In the genomic region with DNA sequence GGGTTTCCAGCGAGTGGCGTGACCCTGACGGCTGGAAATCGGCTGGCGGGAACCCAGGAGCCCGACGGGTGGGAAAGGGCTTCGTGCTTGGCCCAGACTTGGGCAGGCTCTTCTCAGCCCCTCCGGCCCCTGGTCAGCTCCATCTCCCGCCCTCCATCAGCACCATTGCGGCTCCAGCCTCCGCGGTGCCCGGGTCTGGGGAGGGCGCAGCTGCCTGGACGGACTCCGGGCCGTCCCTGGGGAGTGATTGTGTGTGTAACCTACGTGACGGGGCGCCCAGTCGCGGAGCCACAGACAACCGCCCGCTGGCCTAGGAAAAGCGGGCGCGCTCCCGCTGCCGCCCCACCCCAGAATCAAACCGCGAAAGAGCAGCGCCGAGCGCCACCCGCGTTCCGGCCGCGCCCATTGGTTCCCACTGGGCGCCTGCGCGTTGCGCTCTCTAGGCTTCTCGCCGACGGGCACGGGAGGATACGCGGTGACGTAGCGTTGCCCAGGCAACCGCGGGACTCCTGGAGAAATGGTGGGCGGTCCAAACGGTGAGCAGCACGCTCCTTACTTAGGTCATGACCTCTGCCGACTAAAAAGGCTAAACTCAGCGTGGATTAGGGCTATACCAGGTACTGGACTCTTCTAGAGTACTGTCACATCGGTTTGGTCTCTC, we compare ENCODE assay signal across 1 cellular context.
TF ChIP-seq lines count a peak whose summit lies in the region.

A gene (minus strand): TSS at position 355 of the 661 bp plus-strand sequence. CDS start 394 bp downstream, outside the sequence.

TF ChIP-seq in HEK293, 187 proteins besides CTCF, POLR2A, EP300 and RAD21 (continued from another document and continues in another):
- TF ChIP-seq GLIS1 (tag by site-specific recombination; IDR thresholded peaks at IDR 0.05) (no peak), ZNF830 (tag by site-specific recombination; IDR thresholded peaks at IDR 0.05; ENCODE audit: low read depth) (no peak), ZNF791 (tag by site-specific recombination; IDR thresholded peaks at IDR 0.05) (no peak), ZNF529 (tag by site-specific recombination; IDR thresholded peaks at IDR 0.05; ENCODE audit: insufficient replicate concordance) (no peak), HOXC10 (CRISPR knock-in tag; IDR thresholded peaks at IDR 0.05) (no peak), ZNF202 (tag by site-specific recombination; IDR thresholded peaks at IDR 0.05; ENCODE audit: borderline replicate concordance) (no peak), HOXD13 (CRISPR knock-in tag; IDR thresholded peaks at IDR 0.05; ENCODE audit: borderline replicate concordance) (no peak), ZNF391 (tag by site-specific recombination; IDR thresholded peaks at IDR 0.05; ENCODE audit: borderline replicate concordance, low read depth) (0 out of 2 replicates have a peak, but pooled peaks have one; percentile 49), ZSCAN30 (tag by site-specific recombination; IDR thresholded peaks at IDR 0.05) (peak; percentile 73), ZFP69B (tag by site-specific recombination; IDR thresholded peaks at IDR 0.05) (no peak), ZNF624 (tag by site-specific recombination; IDR thresholded peaks at IDR 0.05) (no peak), SCRT2 (tag by site-specific recombination; IDR thresholded peaks at IDR 0.05) (no peak), ZNF623 (tag by site-specific recombination; IDR thresholded peaks at IDR 0.05) (no peak), ZNF221 (tag by site-specific recombination; IDR thresholded peaks at IDR 0.05; ENCODE audit: borderline replicate concordance) (no peak), ZNF544 (tag by site-specific recombination; IDR thresholded peaks at IDR 0.05) (no peak), ZNF777 (tag by site-specific recombination; IDR thresholded peaks at IDR 0.05; ENCODE audit: borderline replicate concordance) (no peak), ZNF548 (tag by site-specific recombination; IDR thresholded peaks at IDR 0.05) (no peak), ZSCAN23 (tag by site-specific recombination; IDR thresholded peaks at IDR 0.05) (no peak), ZNF214 (tag by site-specific recombination; IDR thresholded peaks at IDR 0.05; ENCODE audit: borderline replicate concordance) (no peak), ZNF146 (tag by site-specific recombination; IDR thresholded peaks at IDR 0.05) (no peak; the same call in 1 of the 2 replicates)
- TF ChIP-seq, protein P1, sequence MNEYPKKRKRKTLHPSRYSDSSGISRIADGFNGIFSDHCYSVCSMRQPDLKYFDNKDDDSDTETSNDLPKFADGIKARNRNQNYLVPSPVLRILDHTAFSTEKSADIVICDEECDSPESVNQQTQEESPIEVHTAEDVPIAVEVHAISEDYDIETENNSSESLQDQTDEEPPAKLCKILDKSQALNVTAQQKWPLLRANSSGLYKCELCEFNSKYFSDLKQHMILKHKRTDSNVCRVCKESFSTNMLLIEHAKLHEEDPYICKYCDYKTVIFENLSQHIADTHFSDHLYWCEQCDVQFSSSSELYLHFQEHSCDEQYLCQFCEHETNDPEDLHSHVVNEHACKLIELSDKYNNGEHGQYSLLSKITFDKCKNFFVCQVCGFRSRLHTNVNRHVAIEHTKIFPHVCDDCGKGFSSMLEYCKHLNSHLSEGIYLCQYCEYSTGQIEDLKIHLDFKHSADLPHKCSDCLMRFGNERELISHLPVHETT (tag by site-specific recombination; IDR thresholded peaks at IDR 0.05), result no peak
- TF ChIP-seq, protein P2, sequence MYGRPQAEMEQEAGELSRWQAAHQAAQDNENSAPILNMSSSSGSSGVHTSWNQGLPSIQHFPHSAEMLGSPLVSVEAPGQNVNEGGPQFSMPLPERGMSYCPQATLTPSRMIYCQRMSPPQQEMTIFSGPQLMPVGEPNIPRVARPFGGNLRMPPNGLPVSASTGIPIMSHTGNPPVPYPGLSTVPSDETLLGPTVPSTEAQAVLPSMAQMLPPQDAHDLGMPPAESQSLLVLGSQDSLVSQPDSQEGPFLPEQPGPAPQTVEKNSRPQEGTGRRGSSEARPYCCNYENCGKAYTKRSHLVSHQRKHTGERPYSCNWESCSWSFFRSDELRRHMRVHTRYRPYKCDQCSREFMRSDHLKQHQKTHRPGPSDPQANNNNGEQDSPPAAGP (tag by site-specific recombination; IDR thresholded peaks at IDR 0.05), result no peak
- TF ChIP-seq, protein P3, sequence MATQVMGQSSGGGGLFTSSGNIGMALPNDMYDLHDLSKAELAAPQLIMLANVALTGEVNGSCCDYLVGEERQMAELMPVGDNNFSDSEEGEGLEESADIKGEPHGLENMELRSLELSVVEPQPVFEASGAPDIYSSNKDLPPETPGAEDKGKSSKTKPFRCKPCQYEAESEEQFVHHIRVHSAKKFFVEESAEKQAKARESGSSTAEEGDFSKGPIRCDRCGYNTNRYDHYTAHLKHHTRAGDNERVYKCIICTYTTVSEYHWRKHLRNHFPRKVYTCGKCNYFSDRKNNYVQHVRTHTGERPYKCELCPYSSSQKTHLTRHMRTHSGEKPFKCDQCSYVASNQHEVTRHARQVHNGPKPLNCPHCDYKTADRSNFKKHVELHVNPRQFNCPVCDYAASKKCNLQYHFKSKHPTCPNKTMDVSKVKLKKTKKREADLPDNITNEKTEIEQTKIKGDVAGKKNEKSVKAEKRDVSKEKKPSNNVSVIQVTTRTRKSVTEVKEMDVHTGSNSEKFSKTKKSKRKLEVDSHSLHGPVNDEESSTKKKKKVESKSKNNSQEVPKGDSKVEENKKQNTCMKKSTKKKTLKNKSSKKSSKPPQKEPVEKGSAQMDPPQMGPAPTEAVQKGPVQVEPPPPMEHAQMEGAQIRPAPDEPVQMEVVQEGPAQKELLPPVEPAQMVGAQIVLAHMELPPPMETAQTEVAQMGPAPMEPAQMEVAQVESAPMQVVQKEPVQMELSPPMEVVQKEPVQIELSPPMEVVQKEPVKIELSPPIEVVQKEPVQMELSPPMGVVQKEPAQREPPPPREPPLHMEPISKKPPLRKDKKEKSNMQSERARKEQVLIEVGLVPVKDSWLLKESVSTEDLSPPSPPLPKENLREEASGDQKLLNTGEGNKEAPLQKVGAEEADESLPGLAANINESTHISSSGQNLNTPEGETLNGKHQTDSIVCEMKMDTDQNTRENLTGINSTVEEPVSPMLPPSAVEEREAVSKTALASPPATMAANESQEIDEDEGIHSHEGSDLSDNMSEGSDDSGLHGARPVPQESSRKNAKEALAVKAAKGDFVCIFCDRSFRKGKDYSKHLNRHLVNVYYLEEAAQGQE (tag by site-specific recombination; IDR thresholded peaks at IDR 0.05), result peak; percentile 54
- TF ChIP-seq, protein P4, sequence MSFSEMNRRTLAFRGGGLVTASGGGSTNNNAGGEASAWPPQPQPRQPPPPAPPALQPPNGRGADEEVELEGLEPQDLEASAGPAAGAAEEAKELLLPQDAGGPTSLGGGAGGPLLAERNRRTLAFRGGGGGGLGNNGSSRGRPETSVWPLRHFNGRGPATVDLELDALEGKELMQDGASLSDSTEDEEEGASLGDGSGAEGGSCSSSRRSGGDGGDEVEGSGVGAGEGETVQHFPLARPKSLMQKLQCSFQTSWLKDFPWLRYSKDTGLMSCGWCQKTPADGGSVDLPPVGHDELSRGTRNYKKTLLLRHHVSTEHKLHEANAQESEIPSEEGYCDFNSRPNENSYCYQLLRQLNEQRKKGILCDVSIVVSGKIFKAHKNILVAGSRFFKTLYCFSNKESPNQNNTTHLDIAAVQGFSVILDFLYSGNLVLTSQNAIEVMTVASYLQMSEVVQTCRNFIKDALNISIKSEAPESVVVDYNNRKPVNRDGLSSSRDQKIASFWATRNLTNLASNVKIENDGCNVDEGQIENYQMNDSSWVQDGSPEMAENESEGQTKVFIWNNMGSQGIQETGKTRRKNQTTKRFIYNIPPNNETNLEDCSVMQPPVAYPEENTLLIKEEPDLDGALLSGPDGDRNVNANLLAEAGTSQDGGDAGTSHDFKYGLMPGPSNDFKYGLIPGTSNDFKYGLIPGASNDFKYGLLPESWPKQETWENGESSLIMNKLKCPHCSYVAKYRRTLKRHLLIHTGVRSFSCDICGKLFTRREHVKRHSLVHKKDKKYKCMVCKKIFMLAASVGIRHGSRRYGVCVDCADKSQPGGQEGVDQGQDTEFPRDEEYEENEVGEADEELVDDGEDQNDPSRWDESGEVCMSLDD (tag by site-specific recombination; IDR thresholded peaks at IDR 0.05), result peak; percentile 67; the same call in 1 of the 2 replicates
- TF ChIP-seq, protein P5, sequence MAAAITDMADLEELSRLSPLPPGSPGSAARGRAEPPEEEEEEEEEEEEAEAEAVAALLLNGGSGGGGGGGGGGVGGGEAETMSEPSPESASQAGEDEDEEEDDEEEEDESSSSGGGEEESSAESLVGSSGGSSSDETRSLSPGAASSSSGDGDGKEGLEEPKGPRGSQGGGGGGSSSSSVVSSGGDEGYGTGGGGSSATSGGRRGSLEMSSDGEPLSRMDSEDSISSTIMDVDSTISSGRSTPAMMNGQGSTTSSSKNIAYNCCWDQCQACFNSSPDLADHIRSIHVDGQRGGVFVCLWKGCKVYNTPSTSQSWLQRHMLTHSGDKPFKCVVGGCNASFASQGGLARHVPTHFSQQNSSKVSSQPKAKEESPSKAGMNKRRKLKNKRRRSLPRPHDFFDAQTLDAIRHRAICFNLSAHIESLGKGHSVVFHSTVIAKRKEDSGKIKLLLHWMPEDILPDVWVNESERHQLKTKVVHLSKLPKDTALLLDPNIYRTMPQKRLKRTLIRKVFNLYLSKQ (tag by site-specific recombination; IDR thresholded peaks at IDR 0.05; ENCODE audit: borderline replicate concordance), result no peak
- TF ChIP-seq, protein P6, sequence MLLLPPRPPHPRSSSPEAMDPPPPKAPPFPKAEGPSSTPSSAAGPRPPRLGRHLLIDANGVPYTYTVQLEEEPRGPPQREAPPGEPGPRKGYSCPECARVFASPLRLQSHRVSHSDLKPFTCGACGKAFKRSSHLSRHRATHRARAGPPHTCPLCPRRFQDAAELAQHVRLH (tag by site-specific recombination; IDR thresholded peaks at IDR 0.05), result no peak
- TF ChIP-seq, protein P7, sequence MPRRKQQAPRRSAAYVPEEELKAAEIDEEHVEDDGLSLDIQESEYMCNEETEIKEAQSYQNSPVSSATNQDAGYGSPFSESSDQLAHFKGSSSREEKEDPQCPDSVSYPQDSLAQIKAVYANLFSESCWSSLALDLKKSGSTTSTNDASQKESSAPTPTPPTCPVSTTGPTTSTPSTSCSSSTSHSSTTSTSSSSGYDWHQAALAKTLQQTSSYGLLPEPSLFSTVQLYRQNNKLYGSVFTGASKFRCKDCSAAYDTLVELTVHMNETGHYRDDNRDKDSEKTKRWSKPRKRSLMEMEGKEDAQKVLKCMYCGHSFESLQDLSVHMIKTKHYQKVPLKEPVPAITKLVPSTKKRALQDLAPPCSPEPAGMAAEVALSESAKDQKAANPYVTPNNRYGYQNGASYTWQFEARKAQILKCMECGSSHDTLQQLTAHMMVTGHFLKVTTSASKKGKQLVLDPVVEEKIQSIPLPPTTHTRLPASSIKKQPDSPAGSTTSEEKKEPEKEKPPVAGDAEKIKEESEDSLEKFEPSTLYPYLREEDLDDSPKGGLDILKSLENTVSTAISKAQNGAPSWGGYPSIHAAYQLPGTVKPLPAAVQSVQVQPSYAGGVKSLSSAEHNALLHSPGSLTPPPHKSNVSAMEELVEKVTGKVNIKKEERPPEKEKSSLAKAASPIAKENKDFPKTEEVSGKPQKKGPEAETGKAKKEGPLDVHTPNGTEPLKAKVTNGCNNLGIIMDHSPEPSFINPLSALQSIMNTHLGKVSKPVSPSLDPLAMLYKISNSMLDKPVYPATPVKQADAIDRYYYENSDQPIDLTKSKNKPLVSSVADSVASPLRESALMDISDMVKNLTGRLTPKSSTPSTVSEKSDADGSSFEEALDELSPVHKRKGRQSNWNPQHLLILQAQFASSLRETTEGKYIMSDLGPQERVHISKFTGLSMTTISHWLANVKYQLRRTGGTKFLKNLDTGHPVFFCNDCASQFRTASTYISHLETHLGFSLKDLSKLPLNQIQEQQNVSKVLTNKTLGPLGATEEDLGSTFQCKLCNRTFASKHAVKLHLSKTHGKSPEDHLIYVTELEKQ (tag by site-specific recombination; IDR thresholded peaks at IDR 0.05; ENCODE audit: borderline replicate concordance), result no peak
- TF ChIP-seq, protein P8, sequence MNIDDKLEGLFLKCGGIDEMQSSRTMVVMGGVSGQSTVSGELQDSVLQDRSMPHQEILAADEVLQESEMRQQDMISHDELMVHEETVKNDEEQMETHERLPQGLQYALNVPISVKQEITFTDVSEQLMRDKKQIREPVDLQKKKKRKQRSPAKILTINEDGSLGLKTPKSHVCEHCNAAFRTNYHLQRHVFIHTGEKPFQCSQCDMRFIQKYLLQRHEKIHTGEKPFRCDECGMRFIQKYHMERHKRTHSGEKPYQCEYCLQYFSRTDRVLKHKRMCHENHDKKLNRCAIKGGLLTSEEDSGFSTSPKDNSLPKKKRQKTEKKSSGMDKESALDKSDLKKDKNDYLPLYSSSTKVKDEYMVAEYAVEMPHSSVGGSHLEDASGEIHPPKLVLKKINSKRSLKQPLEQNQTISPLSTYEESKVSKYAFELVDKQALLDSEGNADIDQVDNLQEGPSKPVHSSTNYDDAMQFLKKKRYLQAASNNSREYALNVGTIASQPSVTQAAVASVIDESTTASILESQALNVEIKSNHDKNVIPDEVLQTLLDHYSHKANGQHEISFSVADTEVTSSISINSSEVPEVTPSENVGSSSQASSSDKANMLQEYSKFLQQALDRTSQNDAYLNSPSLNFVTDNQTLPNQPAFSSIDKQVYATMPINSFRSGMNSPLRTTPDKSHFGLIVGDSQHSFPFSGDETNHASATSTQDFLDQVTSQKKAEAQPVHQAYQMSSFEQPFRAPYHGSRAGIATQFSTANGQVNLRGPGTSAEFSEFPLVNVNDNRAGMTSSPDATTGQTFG (tag by site-specific recombination; IDR thresholded peaks at IDR 0.05; ENCODE audit: borderline replicate concordance), result no peak
- TF ChIP-seq, protein P9, sequence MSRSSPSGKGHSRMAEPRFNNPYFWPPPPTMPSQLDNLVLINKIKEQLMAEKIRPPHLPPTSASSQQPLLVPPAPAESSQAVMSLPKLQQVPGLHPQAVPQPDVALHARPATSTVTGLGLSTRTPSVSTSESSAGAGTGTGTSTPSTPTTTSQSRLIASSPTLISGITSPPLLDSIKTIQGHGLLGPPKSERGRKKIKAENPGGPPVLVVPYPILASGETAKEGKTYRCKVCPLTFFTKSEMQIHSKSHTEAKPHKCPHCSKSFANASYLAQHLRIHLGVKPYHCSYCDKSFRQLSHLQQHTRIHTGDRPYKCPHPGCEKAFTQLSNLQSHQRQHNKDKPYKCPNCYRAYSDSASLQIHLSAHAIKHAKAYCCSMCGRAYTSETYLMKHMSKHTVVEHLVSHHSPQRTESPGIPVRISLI (tag by site-specific recombination; IDR thresholded peaks at IDR 0.05), result no peak
- TF ChIP-seq, protein P10, sequence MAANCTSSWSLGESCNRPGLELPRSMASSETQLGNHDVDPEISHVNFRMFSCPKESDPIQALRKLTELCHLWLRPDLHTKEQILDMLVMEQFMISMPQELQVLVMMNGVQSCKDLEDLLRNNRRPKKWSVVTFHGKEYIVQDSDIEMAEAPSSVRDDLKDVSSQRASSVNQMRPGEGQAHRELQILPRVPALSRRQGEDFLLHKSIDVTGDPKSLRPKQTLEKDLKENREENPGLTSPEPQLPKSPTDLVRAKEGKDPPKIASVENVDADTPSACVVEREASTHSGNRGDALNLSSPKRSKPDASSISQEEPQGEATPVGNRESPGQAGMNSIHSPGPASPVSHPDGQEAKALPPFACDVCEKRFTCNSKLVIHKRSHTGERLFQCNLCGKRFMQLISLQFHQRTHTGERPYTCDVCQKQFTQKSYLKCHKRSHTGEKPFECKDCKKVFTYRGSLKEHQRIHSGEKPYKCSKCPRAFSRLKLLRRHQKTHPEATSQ (tag by site-specific recombination; IDR thresholded peaks at IDR 0.05), result no peak
- TF ChIP-seq, protein P11, sequence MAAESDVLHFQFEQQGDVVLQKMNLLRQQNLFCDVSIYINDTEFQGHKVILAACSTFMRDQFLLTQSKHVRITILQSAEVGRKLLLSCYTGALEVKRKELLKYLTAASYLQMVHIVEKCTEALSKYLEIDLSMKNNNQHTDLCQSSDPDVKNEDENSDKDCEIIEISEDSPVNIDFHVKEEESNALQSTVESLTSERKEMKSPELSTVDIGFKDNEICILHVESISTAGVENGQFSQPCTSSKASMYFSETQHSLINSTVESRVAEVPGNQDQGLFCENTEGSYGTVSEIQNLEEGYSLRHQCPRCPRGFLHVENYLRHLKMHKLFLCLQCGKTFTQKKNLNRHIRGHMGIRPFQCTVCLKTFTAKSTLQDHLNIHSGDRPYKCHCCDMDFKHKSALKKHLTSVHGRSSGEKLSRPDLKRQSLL (tag by site-specific recombination; IDR thresholded peaks at IDR 0.05), result peak; percentile 53; the same call in 1 of the 2 replicates
